In the genomic region with DNA sequence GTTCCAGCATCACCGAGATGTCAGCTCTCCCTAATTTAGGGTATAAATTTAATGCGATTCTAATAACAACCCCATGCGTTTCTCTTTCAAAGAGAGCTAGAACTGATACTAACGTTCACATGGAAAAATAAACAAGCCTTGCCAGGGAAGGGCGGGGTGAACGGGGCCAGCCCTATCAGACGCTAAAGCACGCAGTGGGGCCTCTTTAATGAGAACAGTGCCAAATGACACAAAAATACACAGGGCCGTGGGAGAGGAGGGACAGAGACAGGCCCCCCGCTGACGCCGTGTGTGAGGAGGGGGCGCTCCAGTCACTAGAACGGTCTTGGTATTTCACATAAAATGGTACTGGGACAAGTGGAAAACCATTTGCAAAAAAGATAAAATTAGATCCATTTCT, we compare ENCODE assay signal across 1 cellular context.
TF ChIP-seq lines count a peak whose summit lies in the region.

No MANE protein-coding gene starts in this region.

TF ChIP-seq in GM23338, 12 proteins besides CTCF, POLR2A, EP300 and RAD21 (continued from another document):
- no peak for TF ChIP-seq REST (IDR thresholded peaks at IDR 0.05; ENCODE audit: unreplicated experiment)
- TF ChIP-seq STAT1 (IDR thresholded peaks at IDR 0.05; ENCODE audit: unreplicated experiment) = no peak
- TF ChIP-seq NANOG (IDR thresholded peaks at IDR 0.05; ENCODE audit: borderline replicate concordance) = no peak
- TF ChIP-seq ZNF114 (CRISPR knock-in tag; IDR thresholded peaks at IDR 0.05) = no peak
- no peak for TF ChIP-seq ETS1 (IDR thresholded peaks at IDR 0.05)
- TF ChIP-seq EZH2 (IDR thresholded peaks at IDR 0.05; ENCODE audit: low read depth, unreplicated experiment) = no peak
- no peak for TF ChIP-seq CREB1 (CRISPR knock-in tag; IDR thresholded peaks at IDR 0.05; ENCODE audit: low read depth)
- no peak for TF ChIP-seq POLR2AphosphoS5 (IDR thresholded peaks at IDR 0.05; ENCODE audit: low read depth)
- TF ChIP-seq JUNB (IDR thresholded peaks at IDR 0.05; ENCODE audit: unreplicated experiment) = no peak
- TF ChIP-seq ZNF331 (CRISPR knock-in tag; IDR thresholded peaks at IDR 0.05; ENCODE audit: low read depth) = no peak
